Comparison of ENCODE assay signal across 18 cellular contexts in the genomic region with DNA sequence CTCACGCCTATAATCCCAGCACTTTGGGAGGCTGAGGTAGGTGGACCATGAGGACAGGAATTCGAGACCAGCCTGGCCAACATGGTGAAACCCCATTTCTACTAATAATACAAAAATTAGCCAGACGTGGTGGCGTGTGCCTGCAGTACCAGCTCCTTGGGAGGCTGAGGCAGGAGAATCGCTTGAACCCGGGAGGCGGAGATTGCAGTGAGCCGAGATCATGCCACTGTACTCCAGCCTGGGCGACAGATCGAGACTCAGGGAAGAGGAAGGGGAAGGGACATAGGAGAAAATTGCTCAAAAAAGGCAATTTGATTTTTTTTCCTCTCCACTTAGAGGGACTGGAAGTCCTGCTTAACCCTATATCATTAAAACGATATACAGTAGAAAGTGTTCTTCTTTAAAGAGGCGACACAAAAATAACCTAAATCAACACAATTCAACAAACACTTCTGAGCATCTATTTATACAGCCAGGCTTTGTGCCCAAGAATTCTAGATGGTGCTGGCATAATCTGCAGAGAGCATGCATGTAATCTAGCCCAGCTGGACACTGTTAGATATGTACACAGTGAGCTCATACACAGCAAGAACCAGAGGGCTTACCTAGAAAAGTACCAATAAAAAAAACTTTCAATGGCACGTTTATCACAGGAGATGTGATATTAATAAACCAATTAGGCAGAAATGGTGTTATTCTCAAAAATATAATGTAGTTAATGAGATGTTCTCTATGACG.
"Had no signal": no experiment of that assay in that cellular context is flagged by ENCODE, and none has a peak within 500 bp of the region (broad histone marks: within the 10 kb centered on the region; RNA-seq: fewer than 3 reads in every experiment).

No MANE protein-coding gene starts in this region.

- H3K4me3 Mint-ChIP-seq: activated CD4-positive, alpha-beta memory T cell treated with anti-CD3 and anti-CD28 coated beads for 36 hours; activated CD4-positive, alpha-beta T cell treated with anti-CD3 and anti-CD28 coated beads for 36 hours; activated naive CD4-positive, alpha-beta T cell treated with anti-CD3 and anti-CD28 coated beads, Interleukin-2, amount 50 U/mL, for 24 hours; naive B cell; neural progenitor cell; T-cell had no signal

- H3K27ac Mint-ChIP-seq: activated CD4-positive, alpha-beta memory T cell treated with anti-CD3 and anti-CD28 coated beads for 36 hours; activated CD4-positive, alpha-beta T cell treated with anti-CD3 and anti-CD28 coated beads for 36 hours; activated naive CD4-positive, alpha-beta T cell treated with anti-CD3 and anti-CD28 coated beads, Interleukin-2, amount 50 U/mL, for 24 hours; naive B cell; neural progenitor cell; T-cell had no signal

- FAIRE-seq: colon had no signal

- H3K4me1 Mint-ChIP-seq: neural progenitor cell had no signal

- H3K27me3 Mint-ChIP-seq: activated CD4-positive, alpha-beta memory T cell treated with anti-CD3 and anti-CD28 coated beads for 36 hours; activated CD4-positive, alpha-beta T cell treated with anti-CD3 and anti-CD28 coated beads for 36 hours; activated naive CD4-positive, alpha-beta T cell treated with anti-CD3 and anti-CD28 coated beads, Interleukin-2, amount 50 U/mL, for 24 hours; naive B cell; T-cell had no signal

- H3K27ac ChIP-seq: adrenal gland, cardiac muscle cell, neural progenitor cell, parathyroid adenoma, tibial artery, uterus had no signal

- H3K36me3 ChIP-seq: adrenal gland, uterus had no signal

- DNase-seq: activated CD4-positive, alpha-beta memory T cell treated with anti-CD3 and anti-CD28 coated beads for 36 hours; activated CD4-positive, alpha-beta T cell treated with anti-CD3 and anti-CD28 coated beads for 36 hours; activated effector memory CD4-positive, alpha-beta T cell treated with anti-CD3 and anti-CD28 coated beads, Interleukin-2, amount 50 U/mL, for 16 hours; activated T-cell treated with anti-CD3 and anti-CD28 coated beads, Interleukin-2, amount 50 U/mL, for 48 hours; glutamatergic neuron; naive B cell; stimulated activated CD4-positive, alpha-beta T cell treated with anti-CD3 and anti-CD28 coated beads, Interleukin-4, amount 100 ng/mL, for 1 hour; stimulated activated naive CD4-positive, alpha-beta T cell; T-cell; tibial artery; uterus had no signal

- H3K4me1 ChIP-seq: adrenal gland, neural progenitor cell, parathyroid adenoma, uterus had no signal

- ATAC-seq: esophagus mucosa, T-cell had no signal

- H3K36me3 Mint-ChIP-seq: naive B cell had no signal

- H3K4me3 ChIP-seq: adrenal gland, cardiac muscle cell, neural progenitor cell, tibial artery, uterus had no signal

- H3K9me3 Mint-ChIP-seq: activated CD4-positive, alpha-beta memory T cell treated with anti-CD3 and anti-CD28 coated beads for 36 hours; activated naive CD4-positive, alpha-beta T cell treated with anti-CD3 and anti-CD28 coated beads, Interleukin-2, amount 50 U/mL, for 24 hours; naive B cell; neural progenitor cell; T-cell had no signal

- H3K27me3 ChIP-seq: adrenal gland, cardiac muscle cell, neural progenitor cell, tibial artery, uterus had no signal

- H3K9me3 ChIP-seq: adrenal gland, tibial artery, uterus had no signal
